ENCODE assay signal across 8 cellular contexts in the genomic region with DNA sequence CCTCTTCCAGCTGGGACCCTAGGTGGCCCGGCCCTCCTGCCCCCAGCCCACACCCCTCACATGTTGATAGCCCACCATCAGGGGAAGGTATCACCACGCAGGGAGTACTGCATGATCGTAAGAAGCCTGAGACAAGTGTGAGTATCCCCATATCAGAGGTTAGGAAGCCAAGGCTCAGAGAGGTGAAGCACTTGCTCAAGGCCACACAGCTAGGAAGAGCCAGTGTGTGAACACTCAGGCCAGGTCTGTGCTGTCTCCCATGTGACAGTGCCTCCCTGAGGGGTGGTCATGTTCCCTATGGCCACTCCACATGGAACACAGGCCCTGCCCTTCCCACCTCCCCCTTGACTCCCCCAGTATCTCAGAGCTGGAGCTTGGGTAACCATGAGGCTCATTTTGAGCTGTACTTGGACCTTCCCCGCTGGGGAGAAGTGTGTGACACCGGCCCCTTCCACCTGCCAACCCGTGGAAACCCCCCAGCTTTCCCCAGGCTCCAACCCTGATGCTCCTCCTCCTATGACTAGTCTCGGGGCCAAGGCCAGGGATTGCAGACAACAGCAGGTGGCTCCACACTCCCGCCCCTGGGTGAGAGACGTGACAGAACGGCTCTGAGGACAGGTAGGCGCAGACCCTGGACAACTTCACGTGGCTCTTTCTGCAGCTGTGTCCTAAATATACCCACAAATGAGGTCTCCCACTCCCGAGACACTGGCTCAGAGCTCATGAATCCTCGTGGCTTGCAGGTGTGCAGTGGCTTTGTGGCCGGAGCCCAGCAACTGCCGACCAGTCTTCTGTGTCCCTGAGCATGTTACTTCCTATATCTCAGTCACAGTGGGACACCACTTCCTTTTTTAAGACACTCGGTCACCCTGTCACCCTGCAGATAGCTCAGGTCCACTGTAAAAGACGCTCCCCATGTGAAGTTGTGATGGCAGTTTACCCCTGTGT. TPM values are rescaled to one million over a fixed set of nuclear protein-coding genes. Genes with fewer than 3 reads are reported as not detected.
DNase-seq lines count a peak whose midpoint lies in the region; ATAC-seq, FAIRE-seq and TF ChIP-seq lines count a peak whose summit lies in the region.

No MANE protein-coding gene starts in this region.

- WGBS in GM12878 (ENCODE audit: insufficient coverage, insufficient replicate concordance, low lambda C conversion rate, missing lambda C conversion rate): 13% methylated on average over 18 of the region's 18 CpGs

- in situ Hi-C loops in GM12878 (cut with MboI): loop anchor here (5.0 kb wide), 1 partner anchor 434 kb away; no protein-coding TSS in a partner anchor

- H4K20me1 ChIP-seq in Loucy (ENCODE audit: insufficient read depth, low read length, poor library complexity, severe bottlenecking) (no peaks in the 10 kb centered on the region), GM12878 (ENCODE audit: control insufficient read depth, insufficient read depth) (no peaks in the 10 kb centered on the region)

- BruUV-seq in GM12878 (replicated peaks; lab: Mats Ljungman, UMichigan): no TSS peak

- CTCF ChIA-PET in GM12878 (lab: Yijun Ruan, JAX): interaction anchor here (0.6 to 5.3 kb wide), 34 partner anchors 9 to 630 kb away, joined by 3 to 214 read pairs (median 4); partner anchors contain the start of gene NECTIN1

- H3K36me3 ChIP-seq in Loucy (ENCODE audit: insufficient read depth, low read length) (peaks cover 80% of the 10 kb centered on the region; the same call in 1 of the 2 replicates), GM12878 (ENCODE audit: control insufficient read depth in 2 of 2, insufficient read depth in 2 of 2, low read length in 1 of 2) (peaks cover 4 to 32% of the 10 kb centered on the region in 2 experiments; a peak in 3 of 4 replicates)

- H3K9me3 ChIP-seq in Loucy (ENCODE audit: insufficient read depth, low read depth, low read length) (no peaks in the 10 kb centered on the region), GM12878 (replicated peaks; ENCODE audit: control insufficient read depth, insufficient read depth, low read length) (no peaks in the 10 kb centered on the region; the same call in 2 of the 3 replicates)

- H3K4me3 ChIP-seq in Loucy (ENCODE audit: low read length, poor library complexity, severe bottlenecking): no peak overlapping the region
- H3K4me3 ChIP-seq in GM12878: no peak overlapping the region

- SMC1A ChIA-PET in GM12878 (lab: Charles Lee; ENCODE audit: uncharacterized antibody, unreplicated experiment): interaction anchor here (0.7 to 4.3 kb wide), 31 partner anchors 9 to 435 kb away, joined by 3 to 76 read pairs (median 4); partner anchors contain the start of gene NECTIN1

- H3K4me1 ChIP-seq in Loucy (ENCODE audit: insufficient read depth, low read length, poor library complexity, severe bottlenecking) (peaks cover 17% of the 10 kb centered on the region), GM12878 (ENCODE audit: control insufficient read depth, insufficient read depth, low read length) (peaks cover 29% of the 10 kb centered on the region)

- peak; percentile 85 for TF ChIP-seq RAD21 in GM12878 (IDR thresholded peaks at IDR 0.05; ENCODE audit: insufficient read depth, low read depth, low read length)

- peak overlapping the region; percentile 85 for H3K27ac ChIP-seq in GM12878 (ENCODE audit: control insufficient read depth, insufficient read depth)

- POLR2A ChIA-PET in GM12878 (lab: Charles Lee): interaction anchor here (0.5 to 4.3 kb wide), 12 partner anchors 11 to 162 kb away, joined by 3 to 74 read pairs (median 4); partner anchors contain the start of gene NECTIN1

- H2AFZ ChIP-seq in Loucy (ENCODE audit: low read length) (no peak overlapping the region), GM12878 (ENCODE audit: control insufficient read depth, low read depth, low read length) (peak overlapping the region; percentile 48)

- TF ChIP-seq CTCF in Loucy (conservative IDR thresholded peaks at IDR 0.05; ENCODE audit: low read length) (peak; percentile 29), GM12878 (IDR thresholded peaks at IDR 0.05 in 2 of 3, conservative IDR thresholded peaks at IDR 0.05 in 1 of 3; ENCODE audit: control insufficient read depth in 2 of 3, extremely low read depth in 1 of 3, insufficient read depth in 1 of 3, low read depth in 3 of 3, low read length in 3 of 3) (peak; percentile 54 to 96 (median 67); a peak in 4 of 6 replicates)

- no peaks in the 10 kb centered on the region for H3K27me3 ChIP-seq in Loucy (ENCODE audit: insufficient read depth, low read length, poor library complexity, severe bottlenecking)
- H3K27me3 ChIP-seq in GM12878 (replicated peaks in 1 of 2; ENCODE audit: control insufficient read depth in 2 of 2, insufficient read depth in 2 of 2, low read length in 1 of 2): no peaks in the 10 kb centered on the region

- TF ChIP-seq POLR2A in GM12878 (IDR thresholded peaks at IDR 0.05; ENCODE audit: low read depth, low read length): peak; percentile 62; the same call in 1 of the 2 replicates

- H3K79me2 ChIP-seq in Loucy (ENCODE audit: insufficient read depth, low read length) (no peaks in the 10 kb centered on the region; the same call in 1 of the 2 replicates), GM12878 (ENCODE audit: control insufficient read depth, insufficient read depth, low read length) (no peaks in the 10 kb centered on the region)

- H3K4me2 ChIP-seq in Loucy (ENCODE audit: low read depth, low read length, poor library complexity, severe bottlenecking) (no peak overlapping the region), GM12878 (ENCODE audit: control insufficient read depth, insufficient read depth) (peak overlapping the region; percentile 71)

- H3K9ac ChIP-seq in Loucy (ENCODE audit: low read depth, low read length, poor library complexity, severe bottlenecking) (no peak overlapping the region), GM12878 (ENCODE audit: control insufficient read depth, insufficient read depth, low read length) (peak overlapping the region; percentile 25; the same call in 1 of the 2 replicates)

- RAD21 ChIA-PET in GM12878 (lab: Charles Lee; ENCODE audit: unreplicated experiment): interaction anchor here (0.6 to 6.5 kb wide), 29 partner anchors 8 to 628 kb away, joined by 3 to 192 read pairs (median 4); partner anchors contain the start of gene NECTIN1

- FAIRE-seq in GM12878 (lab: Jason Lieb, UNC) (peak; percentile 96), RCC 7860 (lab: Jason Lieb, UNC) (no peak)

- ATAC-seq in GM18519 (IDR thresholded peaks at IDR 0.05; ENCODE audit: low FRiP score, unreplicated experiment) (peak; percentile 67), GM21619 (IDR thresholded peaks at IDR 0.05; ENCODE audit: unreplicated experiment) (peak; percentile 83), GM12878 (peak; percentile 95)

- no peaks in the 10 kb centered on the region for H3K9me2 ChIP-seq in Loucy (replicated peaks; ENCODE audit: low read depth, low read length)

- DNase-seq in GM12878 (ENCODE audit: low read depth, low spot score) (peak; percentile 88), amygdala (lab: John Stamatoyannopoulos, UW) (no peak), RCC 7860 (ENCODE audit: low spot score) (no peak), RKO (ENCODE audit: low spot score) (no peak)
- DNase-seq in stimulated activated CD8-positive, alpha-beta memory T cell treated with anti-CD3 and anti-CD28 coated beads, Interleukin-4, amount 100 ng/mL, for 48 hours: peak; percentile 59

- H3F3A ChIP-seq in Loucy (ENCODE audit: low read depth): no peaks in the 10 kb centered on the region

- peak; percentile 71 to 96 for TF ChIP-seq EP300 in GM12878 (IDR thresholded peaks at IDR 0.05; ENCODE audit: borderline replicate concordance in 1 of 2, control insufficient read depth in 1 of 2, low read depth in 2 of 2, low read length in 2 of 2)

- intact Hi-C loops in GM12878 (cut with micrococcal nuclease; ENCODE audit: unreplicated experiment): loop anchor here (1.0 kb wide), 1 partner anchor 56 kb away; the partner anchor contains the start of gene NECTIN1

TF ChIP-seq in GM12878, 131 proteins besides CTCF, POLR2A, EP300 and RAD21 (continues in another document):
- TF ChIP-seq SIN3A (IDR thresholded peaks at IDR 0.05; ENCODE audit: low read depth, low read length) (peak; percentile 61; the same call in 1 of the 2 replicates), EED (IDR thresholded peaks at IDR 0.05; ENCODE audit: low read depth) (peak; percentile 81), NBN (IDR thresholded peaks at IDR 0.05) (peak; percentile 96)
- TF ChIP-seq, protein P1, sequence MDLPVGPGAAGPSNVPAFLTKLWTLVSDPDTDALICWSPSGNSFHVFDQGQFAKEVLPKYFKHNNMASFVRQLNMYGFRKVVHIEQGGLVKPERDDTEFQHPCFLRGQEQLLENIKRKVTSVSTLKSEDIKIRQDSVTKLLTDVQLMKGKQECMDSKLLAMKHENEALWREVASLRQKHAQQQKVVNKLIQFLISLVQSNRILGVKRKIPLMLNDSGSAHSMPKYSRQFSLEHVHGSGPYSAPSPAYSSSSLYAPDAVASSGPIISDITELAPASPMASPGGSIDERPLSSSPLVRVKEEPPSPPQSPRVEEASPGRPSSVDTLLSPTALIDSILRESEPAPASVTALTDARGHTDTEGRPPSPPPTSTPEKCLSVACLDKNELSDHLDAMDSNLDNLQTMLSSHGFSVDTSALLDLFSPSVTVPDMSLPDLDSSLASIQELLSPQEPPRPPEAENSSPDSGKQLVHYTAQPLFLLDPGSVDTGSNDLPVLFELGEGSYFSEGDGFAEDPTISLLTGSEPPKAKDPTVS (IDR thresholded peaks at IDR 0.05; ENCODE audit: low read depth, low read length): no peak

RNA-seq across cellular contexts. Expression of gene NECTIN1, which starts 55.3 kb away (rescaled TPM):
- total RNA-seq in GM12878 (2013; cell fraction: nucleolus; rRNA removed): 28.9 and 37.4 TPM in 2 replicates
- total RNA-seq in GM12878 (2014; rRNA removed): 2.3 and 2.4 TPM in 2 replicates
- total RNA-seq in GM12878 (2014; rRNA removed; fragmentation: Illumina TruSeq; extraction: Trizol): 1.4 and 2.4 TPM in 2 replicates
- total RNA-seq in GM12878 (2021): 7.5 and 8.7 TPM in 2 replicates
- polyA plus RNA-seq in GM12878 (2011; ENCODE audit: low read depth): 6.9 TPM
- 3.8 and 9.2 TPM in 2 replicates for polyA plus RNA-seq in GM12878 (2011; rRNA removed)
- 10.4 and 13.9 TPM in 2 replicates for polyA plus RNA-seq in GM12878 (2011; cell fraction: cytosol; rRNA removed)
- 13.1 and 14.9 TPM in 2 replicates for polyA plus RNA-seq in GM12878 (2011; cell fraction: nucleus; rRNA removed)
- polyA plus RNA-seq in GM12878 (2012): 16.1 and 16.9 TPM in 2 replicates
- 2.3 and 4.5 TPM in 2 replicates for polyA plus RNA-seq in GM12878 (2014; fragmentation: Illumina TruSeq; extraction: Trizol)
- polyA plus RNA-seq in GM12878 (2014; fragmentation: Nextera tagmentation; extraction: Ambion mirVana): 1 to 10 TPM; 1.4 to 1.5 TPM
- 2.9 and 4.1 TPM in 2 replicates for polyA plus RNA-seq in GM12878 (2014; rRNA removed)
- polyA plus RNA-seq in GM12878 (2016; fragmentation: Nextera tagmentation; extraction: Ambion mirVana): 1 to 10 TPM in 1 of 2 experiments, under 1 TPM in 1; 0.97 to 1.4 TPM
- 15.3 and 21.6 TPM in 2 replicates for polyA minus RNA-seq in GM12878 (2011; rRNA and poly(A)+ RNA removed)
- polyA minus RNA-seq in GM12878 (2011; cell fraction: cytosol; rRNA and poly(A)+ RNA removed): 12.3 and 12.7 TPM in 2 replicates
- polyA minus RNA-seq in GM12878 (2011; cell fraction: nucleus; rRNA and poly(A)+ RNA removed): 11.2 and 13.6 TPM in 2 replicates

Comparison
In these comparisons a context has a peak if more than half of its experiments do, and no peak if none do; other contexts are left out.
1. DNase-seq: peak in GM12878 (single experiment) and stimulated activated CD8-positive, alpha-beta memory T cell treated with anti-CD3 and anti-CD28 coated beads, Interleukin-4, amount 100 ng/mL, for 48 hours (single experiment); none in amygdala (0 of 56), RCC 7860 (single experiment) and RKO (single experiment).
2. Peak in every context shown above with its lines, with median percentiles within 50 percentile points of each other: ATAC-seq.